Comparison of ENCODE assay signal across 31 cellular contexts in the genomic region with DNA sequence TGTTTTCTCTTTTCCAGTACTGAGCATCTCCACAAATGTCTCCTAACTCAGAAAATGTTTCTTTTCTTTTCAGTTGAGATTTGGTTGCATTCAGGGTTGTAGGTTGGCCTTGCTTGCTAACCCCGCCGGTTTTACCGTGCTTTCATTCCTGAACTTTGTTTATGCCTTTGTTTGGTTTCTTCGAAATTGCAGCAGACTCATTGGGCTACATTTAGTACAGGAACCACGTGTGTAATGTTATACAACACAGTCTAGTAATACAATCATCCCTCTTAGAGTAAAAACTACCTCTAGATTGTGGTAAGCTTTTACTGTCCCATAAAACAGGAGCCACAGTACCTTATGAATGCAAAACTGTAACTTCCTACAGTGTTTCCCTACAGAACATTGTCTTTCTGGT. TPM values are rescaled to one million over a fixed set of nuclear protein-coding genes. Genes with fewer than 3 reads are reported as not detected.
"Had no signal": no experiment of that assay in that cellular context is flagged by ENCODE, and none has a peak within 500 bp of the region (broad histone marks: within the 10 kb centered on the region; RNA-seq: fewer than 3 reads in every experiment).

No MANE protein-coding gene starts in this region.

- H3K9ac ChIP-seq: neural progenitor cell had no signal

- H3K9me3 Mint-ChIP-seq: activated B cell treated with CpG ODN at 0.5 μM for 24 hours; activated naive CD8-positive, alpha-beta T cell treated with anti-CD3 and anti-CD28 coated beads for 36 hours; activated T-cell treated with anti-CD3 and anti-CD28 coated beads, Interleukin-2, amount 50 U/mL, for 4 hours; dendritic cell treated with granulocyte-macrophage colony-stimulating factor and Interleukin-4, amounts not matched to agents 40 ng/mL and 50 ng/mL, for 4 days; memory B cell; naive thymus-derived CD4-positive, alpha-beta T cell; neural progenitor cell; T-helper 1 cell treated with Interleukin-12 subunit alpha and Interleukin-12 subunit beta and Interleukin-4 antibody, amounts not matched to agents 30 μg/mL and 1 μg/mL, for 36 hours; type B pancreatic cell had no signal

- H3K27ac ChIP-seq: heart right ventricle, neural progenitor cell, prostate gland, spleen, thoracic aorta, vagina had no signal

- H3K4me3 Mint-ChIP-seq: activated B cell treated with CpG ODN at 0.5 μM for 24 hours; activated CD4-positive, alpha-beta T cell treated with anti-CD3 and anti-CD28 coated beads for 36 hours; activated naive CD8-positive, alpha-beta T cell treated with anti-CD3 and anti-CD28 coated beads for 36 hours; activated T-cell treated with anti-CD3 and anti-CD28 coated beads, Interleukin-2, amount 50 U/mL, for 4 hours; dendritic cell treated with granulocyte-macrophage colony-stimulating factor and Interleukin-4, amounts not matched to agents 40 ng/mL and 50 ng/mL, for 4 days; memory B cell; naive thymus-derived CD4-positive, alpha-beta T cell; neural progenitor cell; T-helper 1 cell treated with Interleukin-12 subunit alpha and Interleukin-12 subunit beta and Interleukin-4 antibody, amounts not matched to agents 30 μg/mL and 1 μg/mL, for 36 hours; type B pancreatic cell had no signal

- H3K4me1 ChIP-seq: neural progenitor cell, spleen, vagina had no signal

- H3K36me3 ChIP-seq: prostate gland had no signal

- H3K4me1 Mint-ChIP-seq: activated B cell treated with CpG ODN at 0.5 μM for 24 hours, memory B cell, neural progenitor cell had no signal

- H3K27me3 ChIP-seq: heart right ventricle, neural progenitor cell, spleen, vagina had no signal

- H3K4me2 ChIP-seq: neural progenitor cell had no signal

- H3K9me3 ChIP-seq: heart right ventricle, prostate gland, spleen, thoracic aorta, vagina had no signal

- H3K4me3 ChIP-seq: heart right ventricle, neural progenitor cell, prostate gland, spleen, thoracic aorta, vagina had no signal

- H3K27me3 Mint-ChIP-seq: activated B cell treated with CpG ODN at 0.5 μM for 24 hours; activated CD4-positive, alpha-beta T cell treated with anti-CD3 and anti-CD28 coated beads for 36 hours; activated naive CD8-positive, alpha-beta T cell treated with anti-CD3 and anti-CD28 coated beads for 36 hours; dendritic cell treated with granulocyte-macrophage colony-stimulating factor and Interleukin-4, amounts not matched to agents 40 ng/mL and 50 ng/mL, for 4 days; memory B cell; naive thymus-derived CD4-positive, alpha-beta T cell; type B pancreatic cell had no signal

- DNase-seq: activated B cell treated with CpG ODN at 0.5 μM for 24 hours; activated CD4-positive, alpha-beta T cell treated with anti-CD3 and anti-CD28 coated beads for 36 hours; activated CD4-positive, alpha-beta T cell treated with anti-CD3 and anti-CD28 coated beads, Interleukin-2, amount 50 U/mL, for 48 hours; activated CD8-positive, alpha-beta memory T cell treated with anti-CD3 and anti-CD28 coated beads, Interleukin-2, amount 50 U/mL, for 48 hours; activated naive CD4-positive, alpha-beta T cell treated with Interleukin-2 at 50 U/mL for 16 hours; activated naive CD8-positive, alpha-beta T cell treated with anti-CD3 and anti-CD28 coated beads for 36 hours; activated T-cell treated with anti-CD3 and anti-CD28 coated beads, Interleukin-2, amount 50 U/mL, for 4 hours; amniotic stem cell; effector CD8-positive, alpha-beta T cell; heart right ventricle; islet precursor cell; left cardiac atrium; naive thymus-derived CD4-positive, alpha-beta T cell; spleen; stimulated activated CD4-positive, alpha-beta T cell treated with anti-CD3 and anti-CD28 coated beads, Interleukin-4, amount 100 ng/mL, for 1 hour; stimulated activated naive CD4-positive, alpha-beta T cell treated with Interleukin-2 at 50 U/mL for 16 hours; T1000 had no signal

- H2AFZ ChIP-seq: neural progenitor cell had no signal

- H3K27ac Mint-ChIP-seq: activated B cell treated with CpG ODN at 0.5 μM for 24 hours; activated CD4-positive, alpha-beta T cell treated with anti-CD3 and anti-CD28 coated beads for 36 hours; activated naive CD8-positive, alpha-beta T cell treated with anti-CD3 and anti-CD28 coated beads for 36 hours; dendritic cell treated with granulocyte-macrophage colony-stimulating factor and Interleukin-4, amounts not matched to agents 40 ng/mL and 50 ng/mL, for 4 days; memory B cell; neural progenitor cell; T-helper 1 cell treated with Interleukin-12 subunit alpha and Interleukin-12 subunit beta and Interleukin-4 antibody, amounts not matched to agents 30 μg/mL and 1 μg/mL, for 36 hours; type B pancreatic cell had no signal

RNA-seq across cellular contexts. Expression of gene CCKAR, which starts 57.9 kb away (rescaled TPM):
- total RNA-seq: activated B cell treated with CpG ODN at 0.5 μM for 24 hours; activated CD4-positive, alpha-beta T cell treated with anti-CD3 and anti-CD28 coated beads for 36 hours; activated CD8-positive, alpha-beta memory T cell treated with anti-CD3 and anti-CD28 coated beads for 36 hours; activated naive CD8-positive, alpha-beta T cell treated with anti-CD3 and anti-CD28 coated beads for 36 hours; activated T-cell treated with anti-CD3 and anti-CD28 coated beads, Interleukin-2, amount 50 U/mL, for 4 hours; cardiac septum; heart right ventricle; left cardiac atrium; lower leg skin; mononuclear cell; naive thymus-derived CD4-positive, alpha-beta T cell; omental fat pad; prostate gland; spleen had no signal
- polyA plus RNA-seq: esophagus; heart right ventricle; naive thymus-derived CD4-positive, alpha-beta T cell; spleen had no signal
